In genomic region chr3:24520101-24520495, GRCh38 we compare ENCODE assay signal across 1 cellular context.
TF ChIP-seq lines count a peak whose summit lies in the region.

No MANE protein-coding gene starts in this region.

TF ChIP-seq in H1, 55 proteins besides CTCF, POLR2A, EP300 and RAD21:
- TF ChIP-seq TEAD4 (IDR thresholded peaks at IDR 0.05; ENCODE audit: low read depth, low read length) = no peak
- TF ChIP-seq JUN (IDR thresholded peaks at IDR 0.05; ENCODE audit: low read depth, low read length) = no peak
- TF ChIP-seq EZH2 (IDR thresholded peaks at IDR 0.05; ENCODE audit: low read depth, low read length, severe bottlenecking) = no peak
- TF ChIP-seq ATF2 (IDR thresholded peaks at IDR 0.05; ENCODE audit: low read length) = no peak
- no peak for TF ChIP-seq YY1 (IDR thresholded peaks at IDR 0.05; ENCODE audit: low read depth, low read length)
- no peak for TF ChIP-seq EGR1 (IDR thresholded peaks at IDR 0.05; ENCODE audit: borderline replicate concordance, low read depth, low read length)
- TF ChIP-seq TAF7 (optimal IDR thresholded peaks at IDR 0.05; ENCODE audit: borderline replicate concordance, low read depth, low read length) = no peak
- no peak for TF ChIP-seq POU5F1 (IDR thresholded peaks at IDR 0.05; ENCODE audit: low read depth, low read length)
- TF ChIP-seq RBBP5 (IDR thresholded peaks at IDR 0.05; ENCODE audit: borderline replicate concordance, low read depth, low read length) = no peak
- TF ChIP-seq KDM1A (IDR thresholded peaks at IDR 0.05; ENCODE audit: borderline replicate concordance, low read length) = no peak
- TF ChIP-seq KDM4A (IDR thresholded peaks at IDR 0.05; ENCODE audit: low read depth, low read length, severe bottlenecking) = no peak
- TF ChIP-seq CHD7 (IDR thresholded peaks at IDR 0.05; ENCODE audit: insufficient replicate concordance, low read length) = no peak
- no peak for TF ChIP-seq RXRA (IDR thresholded peaks at IDR 0.05; ENCODE audit: insufficient read depth, low read depth, low read length)
- no peak for TF ChIP-seq CHD2 (IDR thresholded peaks at IDR 0.05; ENCODE audit: low read length)
- no peak for TF ChIP-seq KDM5A (IDR thresholded peaks at IDR 0.05; ENCODE audit: low read length)
- TF ChIP-seq CREB1 (IDR thresholded peaks at IDR 0.05) = no peak
- no peak for TF ChIP-seq GTF2F1 (IDR thresholded peaks at IDR 0.05; ENCODE audit: borderline replicate concordance, low read depth, low read length)
TF ChIP-seq in H1: peak in this region for 0.
